1 cellular context compared by ENCODE assay signal in the genomic region with DNA sequence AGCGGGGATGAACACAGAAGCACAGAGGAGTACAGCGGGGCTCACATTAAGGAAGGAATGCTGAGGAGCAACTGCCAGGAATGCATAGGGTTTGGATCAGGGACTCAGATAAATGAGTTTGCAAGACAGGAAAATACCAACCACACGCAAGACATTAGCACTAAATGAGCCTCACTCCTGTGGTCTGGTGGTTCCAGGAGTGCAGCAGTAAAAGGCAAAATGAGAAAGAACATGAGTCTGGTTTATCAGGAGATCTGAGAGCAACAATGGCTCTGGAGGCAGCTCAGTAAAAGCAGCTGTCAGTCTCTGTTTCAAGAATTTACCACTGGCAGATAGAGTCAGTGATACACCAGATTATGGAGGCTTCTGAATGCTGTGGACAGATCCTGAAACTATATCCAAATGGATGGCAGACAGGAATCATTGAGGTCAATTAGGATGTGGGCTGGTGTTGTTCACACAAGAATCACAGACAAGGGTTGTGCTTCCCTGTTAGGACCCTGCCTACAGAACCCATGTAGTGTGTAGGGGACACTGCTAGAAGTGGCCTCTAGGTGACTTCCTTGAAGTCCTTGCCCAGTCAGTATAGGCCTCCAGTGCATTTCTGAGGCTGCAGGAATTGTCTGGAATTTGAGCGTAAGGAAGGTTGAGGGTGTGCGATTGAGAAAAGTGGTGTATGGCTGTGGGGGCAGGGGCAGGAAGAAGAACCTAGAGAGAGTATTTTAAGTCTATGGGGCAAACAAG.
TF ChIP-seq lines count a peak whose summit lies in the region.

No MANE protein-coding gene starts in this region.

TF ChIP-seq in HCT116, 20 proteins besides CTCF, POLR2A, EP300 and RAD21:
- TF ChIP-seq, protein P1, sequence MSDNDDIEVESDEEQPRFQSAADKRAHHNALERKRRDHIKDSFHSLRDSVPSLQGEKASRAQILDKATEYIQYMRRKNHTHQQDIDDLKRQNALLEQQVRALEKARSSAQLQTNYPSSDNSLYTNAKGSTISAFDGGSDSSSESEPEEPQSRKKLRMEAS (IDR thresholded peaks at IDR 0.05), result no peak
- TF ChIP-seq SRF (IDR thresholded peaks at IDR 0.05; ENCODE audit: low read depth) (no peak), TCF7L2 (IDR thresholded peaks at IDR 0.05; ENCODE audit: borderline replicate concordance, extremely low read depth, insufficient read depth, insufficient read length) (no peak), YY1 (IDR thresholded peaks at IDR 0.05; ENCODE audit: extremely low read depth, insufficient replicate concordance, low read depth, low read length) (no peak), ELF1 (IDR thresholded peaks at IDR 0.05; ENCODE audit: borderline replicate concordance, low read depth) (no peak), ZFX (IDR thresholded peaks at IDR 0.05) (no peak), REST (IDR thresholded peaks at IDR 0.05; ENCODE audit: low read depth) (no peak), CBX3 (IDR thresholded peaks at IDR 0.05; ENCODE audit: low read depth) (no peak), ZNF274 (IDR thresholded peaks at IDR 0.05; ENCODE audit: low read depth, low read length) (no peak), POLR2AphosphoS5 (IDR thresholded peaks at IDR 0.05; ENCODE audit: low read depth, low read length) (no peak), SP1 (IDR thresholded peaks at IDR 0.05; ENCODE audit: low read depth) (no peak)
- TF ChIP-seq, protein P2, sequence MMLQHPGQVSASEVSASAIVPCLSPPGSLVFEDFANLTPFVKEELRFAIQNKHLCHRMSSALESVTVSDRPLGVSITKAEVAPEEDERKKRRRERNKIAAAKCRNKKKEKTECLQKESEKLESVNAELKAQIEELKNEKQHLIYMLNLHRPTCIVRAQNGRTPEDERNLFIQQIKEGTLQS (IDR thresholded peaks at IDR 0.05), result no peak
- TF ChIP-seq, protein P3, sequence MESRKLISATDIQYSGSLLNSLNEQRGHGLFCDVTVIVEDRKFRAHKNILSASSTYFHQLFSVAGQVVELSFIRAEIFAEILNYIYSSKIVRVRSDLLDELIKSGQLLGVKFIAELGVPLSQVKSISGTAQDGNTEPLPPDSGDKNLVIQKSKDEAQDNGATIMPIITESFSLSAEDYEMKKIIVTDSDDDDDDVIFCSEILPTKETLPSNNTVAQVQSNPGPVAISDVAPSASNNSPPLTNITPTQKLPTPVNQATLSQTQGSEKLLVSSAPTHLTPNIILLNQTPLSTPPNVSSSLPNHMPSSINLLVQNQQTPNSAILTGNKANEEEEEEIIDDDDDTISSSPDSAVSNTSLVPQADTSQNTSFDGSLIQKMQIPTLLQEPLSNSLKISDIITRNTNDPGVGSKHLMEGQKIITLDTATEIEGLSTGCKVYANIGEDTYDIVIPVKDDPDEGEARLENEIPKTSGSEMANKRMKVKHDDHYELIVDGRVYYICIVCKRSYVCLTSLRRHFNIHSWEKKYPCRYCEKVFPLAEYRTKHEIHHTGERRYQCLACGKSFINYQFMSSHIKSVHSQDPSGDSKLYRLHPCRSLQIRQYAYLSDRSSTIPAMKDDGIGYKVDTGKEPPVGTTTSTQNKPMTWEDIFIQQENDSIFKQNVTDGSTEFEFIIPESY (IDR thresholded peaks at IDR 0.05; ENCODE audit: extremely low read depth, insufficient replicate concordance, low read length), result no peak
